In genomic region chr3:23981136-23981535, GRCh38 we compare ENCODE assay signal across 26 cellular contexts. TPM values are rescaled to one million over a fixed set of nuclear protein-coding genes. Genes with fewer than 3 reads are reported as not detected.
DNase-seq lines count a peak whose midpoint lies in the region; ATAC-seq, FAIRE-seq and TF ChIP-seq lines count a peak whose summit lies in the region.
"Had no signal": no experiment of that assay in that cellular context is flagged by ENCODE, and none has a peak within 500 bp of the region (broad histone marks: within the 10 kb centered on the region; RNA-seq: fewer than 3 reads in every experiment).

No MANE protein-coding gene starts in this region.

- no peaks in the 10 kb centered on the region for H3K27me3 Mint-ChIP-seq in activated CD4-positive, alpha-beta memory T cell treated with anti-CD3 and anti-CD28 coated beads for 36 hours
- H3K27me3 Mint-ChIP-seq: activated CD4-positive, alpha-beta T cell treated with anti-CD3 and anti-CD28 coated beads, Interleukin-2, amount 10 ng/mL, durations not matched to agents 24 days and 14 days; activated naive CD8-positive, alpha-beta T cell treated with anti-CD3 and anti-CD28 coated beads for 36 hours; CD8-positive, alpha-beta memory T cell had no signal

- TF ChIP-seq CTCF in keratinocyte (optimal IDR thresholded peaks at IDR 0.05 in 1 of 3, IDR thresholded peaks at IDR 0.05 in 1 of 3, conservative IDR thresholded peaks at IDR 0.05 in 1 of 3; ENCODE audit: extremely low read depth in 1 of 3, insufficient read depth in 2 of 3, low read length in 3 of 3) (no peak), upper lobe of right lung (IDR thresholded peaks at IDR 0.05) (no peak)

- CTCF ChIA-PET in activated CD4-positive, alpha-beta memory T cell treated with anti-CD3 and anti-CD28 coated beads for 36 hours (lab: Charles Lee): interaction anchor here (1.1 to 1.3 kb wide), 2 partner anchors 18 to 92 kb away, joined by 3 to 4 read pairs; no protein-coding TSS in a partner anchor

- ATAC-seq in esophagus mucosa (peak; percentile 32), upper lobe of right lung (peak; percentile 10)

- H3K9me3 ChIP-seq in MG63: no peaks in the 10 kb centered on the region
- peaks cover 2% of the 10 kb centered on the region for H3K9me3 ChIP-seq in keratinocyte (ENCODE audit: control insufficient read depth, low read depth, low read length)
- H3K9me3 ChIP-seq in upper lobe of right lung: no peaks in the 10 kb centered on the region
- H3K9me3 ChIP-seq: gastrocnemius medialis, SK-N-SH, suprapubic skin had no signal

- no peaks in the 10 kb centered on the region for H3K9me1 ChIP-seq in keratinocyte (ENCODE audit: control insufficient read depth, extremely low read depth, insufficient read depth, low read length)

- POLR2A ChIA-PET in activated CD4-positive, alpha-beta memory T cell treated with anti-CD3 and anti-CD28 coated beads for 36 hours (lab: Charles Lee): no interaction called here

- H3K27ac Mint-ChIP-seq in activated CD4-positive, alpha-beta memory T cell treated with anti-CD3 and anti-CD28 coated beads for 36 hours: no peak overlapping the region
- H3K27ac Mint-ChIP-seq: activated CD4-positive, alpha-beta T cell treated with anti-CD3 and anti-CD28 coated beads, Interleukin-2, amount 10 ng/mL, durations not matched to agents 24 days and 14 days; activated naive CD8-positive, alpha-beta T cell treated with anti-CD3 and anti-CD28 coated beads for 36 hours; activated T-helper 2 cell treated with anti-CD3 and anti-CD28 coated beads, Interferon-gamma antibody, Interleukin-2, Interleukin-4, amounts not matched to agents 10 μg/mL and 5 μg/mL and 100 μg/mL, durations not matched to agents 14 hours and 24 hours and 36 hours; mesothelial cell of epicardium; nephron had no signal

- no peaks in the 10 kb centered on the region for H4K20me1 ChIP-seq in keratinocyte (ENCODE audit: control insufficient read depth, extremely low read depth, insufficient read depth, low read length)

- FAIRE-seq in keratinocyte (lab: Jason Lieb, UNC): peak; percentile 5

- H3K27me3 ChIP-seq in MG63 (no peaks in the 10 kb centered on the region), keratinocyte (ENCODE audit: control insufficient read depth, extremely low read depth, insufficient read depth, low read length) (no peaks in the 10 kb centered on the region), upper lobe of right lung (no peaks in the 10 kb centered on the region)
- H3K27me3 ChIP-seq: gastrocnemius medialis, suprapubic skin had no signal

- H3K36me3 ChIP-seq in MG63: peaks cover 2% of the 10 kb centered on the region
- peaks cover 0 to 7% of the 10 kb centered on the region in 2 experiments for H3K36me3 ChIP-seq in keratinocyte (ENCODE audit: control insufficient read depth in 2 of 2, extremely low read depth in 1 of 2, insufficient read depth in 2 of 2, low read length in 2 of 2)
- peaks cover 24% of the 10 kb centered on the region for H3K36me3 ChIP-seq in upper lobe of right lung

- H3K79me2 ChIP-seq in keratinocyte (ENCODE audit: control insufficient read depth, insufficient read depth, low read length): no peaks in the 10 kb centered on the region
- H3K79me2 ChIP-seq: parathyroid adenoma had no signal

- H3K4me1 ChIP-seq in keratinocyte (ENCODE audit: control insufficient read depth, extremely low read depth, insufficient read depth, low read length) (no peaks in the 10 kb centered on the region), upper lobe of right lung (no peaks in the 10 kb centered on the region)
- H3K4me1 ChIP-seq: parathyroid adenoma, suprapubic skin had no signal

- no peak overlapping the region for H3K27ac ChIP-seq in keratinocyte (ENCODE audit: control insufficient read depth, insufficient read depth, low read length)
- no peak overlapping the region for H3K27ac ChIP-seq in upper lobe of right lung
- H3K27ac ChIP-seq: gastrocnemius medialis, KMS-11, parathyroid adenoma, suprapubic skin, VCaP had no signal

- dilution Hi-C loops in keratinocyte (cut with MboI; ENCODE audit: extremely low pct_ligation_motif_present, low sequenced_read_pairs): no loop called here

- H3K4me3 Mint-ChIP-seq in activated CD4-positive, alpha-beta memory T cell treated with anti-CD3 and anti-CD28 coated beads for 36 hours: no peak overlapping the region
- H3K4me3 Mint-ChIP-seq: activated CD4-positive, alpha-beta T cell treated with anti-CD3 and anti-CD28 coated beads, Interleukin-2, amount 10 ng/mL, durations not matched to agents 24 days and 14 days; activated naive CD8-positive, alpha-beta T cell treated with anti-CD3 and anti-CD28 coated beads for 36 hours; mesothelial cell of epicardium; nephron had no signal

- H3K36me3 Mint-ChIP-seq in activated CD4-positive, alpha-beta memory T cell treated with anti-CD3 and anti-CD28 coated beads for 36 hours: peaks cover 9% of the 10 kb centered on the region

- no peak overlapping the region for H3K4me3 ChIP-seq in MG63
- H3K4me3 ChIP-seq in keratinocyte (ENCODE audit: control insufficient read depth in 2 of 3, extremely low read depth in 1 of 3, insufficient read depth in 2 of 3, low read depth in 1 of 3, low read length in 3 of 3): no peak overlapping the region
- no peak overlapping the region for H3K4me3 ChIP-seq in upper lobe of right lung
- H3K4me3 ChIP-seq: gastrocnemius medialis, suprapubic skin had no signal

- H3K4me1 Mint-ChIP-seq in activated CD4-positive, alpha-beta memory T cell treated with anti-CD3 and anti-CD28 coated beads for 36 hours (ENCODE audit: low read depth): no peaks in the 10 kb centered on the region
- H3K4me1 Mint-ChIP-seq: nephron had no signal

- no peaks in the 10 kb centered on the region for H3K9me3 Mint-ChIP-seq in activated CD4-positive, alpha-beta memory T cell treated with anti-CD3 and anti-CD28 coated beads for 36 hours
- H3K9me3 Mint-ChIP-seq: activated CD4-positive, alpha-beta T cell treated with anti-CD3 and anti-CD28 coated beads, Interleukin-2, amount 10 ng/mL, durations not matched to agents 24 days and 14 days; activated naive CD8-positive, alpha-beta T cell treated with anti-CD3 and anti-CD28 coated beads for 36 hours had no signal

- no peak overlapping the region for H2AFZ ChIP-seq in keratinocyte (ENCODE audit: control insufficient read depth, low read length)
- H2AFZ ChIP-seq: parathyroid adenoma had no signal

- intact Hi-C loops in upper lobe of right lung (cut with DNase I): no loop called here
- intact Hi-C loops in activated CD4-positive, alpha-beta memory T cell treated with anti-CD3 and anti-CD28 coated beads for 36 hours (cut with micrococcal nuclease): no loop called here

- H3K4me2 ChIP-seq in keratinocyte (ENCODE audit: control insufficient read depth, extremely low read depth, insufficient read depth, low read depth, low read length): no peak overlapping the region
- H3K4me2 ChIP-seq: KMS-11, SK-N-SH had no signal

- no peak overlapping the region for H3K9ac ChIP-seq in keratinocyte (ENCODE audit: control insufficient read depth, extremely low read depth, insufficient read depth, low read length)
- H3K9ac ChIP-seq: KMS-11, parathyroid adenoma, SK-N-SH had no signal

- DNase-seq in MG63: peak; percentile 27
- no peak for DNase-seq in keratinocyte (ENCODE audit: low read depth, low spot score)
- no peak for DNase-seq in upper lobe of right lung
- DNase-seq in DMS153 (lab: John Stamatoyannopoulos, UW): no peak
- no peak for DNase-seq in AG08396 (ENCODE audit: low spot score)
- DNase-seq in activated CD4-positive, alpha-beta memory T cell treated with anti-CD3 and anti-CD28 coated beads for 36 hours: no peak
- DNase-seq: activated CD4-positive, alpha-beta T cell treated with anti-CD3 and anti-CD28 coated beads, Interleukin-2, amount 10 ng/mL, durations not matched to agents 24 days and 14 days; activated CD8-positive, alpha-beta memory T cell treated with anti-CD3 and anti-CD28 coated beads, Interleukin-2, amount 50 U/mL, for 48 hours; activated naive CD8-positive, alpha-beta T cell treated with anti-CD3 and anti-CD28 coated beads for 36 hours; CD8-positive, alpha-beta memory T cell; cerebellar nuclear complex; GF-D8; NCI-H1092; NCI-H2029; NCI-H226; NK-92 treated with Interleukin-12 subunit alpha and Interleukin-12 subunit beta, amount 100 ng/mL, for 24 hours; SK-N-SH had no signal

RNA-seq across cellular contexts. Expression of gene NR1D2, which starts 36.0 kb away (rescaled TPM):
- 5.9 and 9.7 TPM in 2 replicates for total RNA-seq in MG63 (2014; rRNA removed; shearing (Covaris generic); ENCODE audit: low replicate concordance)
- total RNA-seq in esophagus mucosa: 14.1 TPM
- 3.8 to 10.3 TPM (median 8.7 TPM) in 3 replicates for polyA plus RNA-seq in keratinocyte
- polyA plus RNA-seq in keratinocyte (2011; ENCODE audit: low read depth): 27.1 TPM
- polyA plus RNA-seq in keratinocyte (2011; cell fraction: cytosol; rRNA removed): 4.8 and 6.8 TPM in 2 replicates
- 4.8 and 6.0 TPM in 2 replicates for polyA plus RNA-seq in keratinocyte (2011; cell fraction: nucleus; rRNA removed)
- polyA plus RNA-seq in keratinocyte (2012; ENCODE audit: low replicate concordance): 7.4 and 18.1 TPM in 2 replicates
- 4.6 to 28.4 TPM (median 7.6 TPM) in 3 replicates for polyA minus RNA-seq in keratinocyte
- 13.6 TPM for polyA minus RNA-seq in keratinocyte (2011; cell fraction: cytosol; rRNA and poly(A)+ RNA removed)
- 5.4 and 16.9 TPM in 2 replicates for polyA minus RNA-seq in keratinocyte (2011; cell fraction: nucleus; rRNA and poly(A)+ RNA removed)
- total RNA-seq in upper lobe of right lung: 62.1 TPM
- 1 to 10 TPM; 5.4 to 5.9 TPM for total RNA-seq in activated CD4-positive, alpha-beta memory T cell treated with anti-CD3 and anti-CD28 coated beads for 36 hours
